18 cellular contexts compared by ENCODE assay signal in the genomic region with DNA sequence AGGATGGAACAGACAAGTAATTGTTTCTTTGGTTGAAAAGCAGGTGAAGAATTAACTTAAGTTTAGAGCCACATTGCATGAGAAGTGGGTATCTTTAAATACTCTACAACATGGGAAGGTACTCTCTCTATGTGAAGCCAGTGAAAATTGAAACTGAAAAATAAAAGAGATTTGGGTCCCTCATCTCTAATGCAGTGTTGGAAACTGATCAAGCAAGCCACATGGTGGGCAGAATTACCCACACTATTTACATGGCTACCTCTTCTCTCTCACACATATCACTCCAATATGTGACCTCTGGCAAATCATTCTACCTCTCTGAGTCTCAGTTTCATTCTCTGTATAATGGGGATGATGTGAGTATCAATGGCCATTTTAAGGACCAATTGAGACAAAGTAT.
DNase-seq lines count a peak whose midpoint lies in the region; ATAC-seq and TF ChIP-seq lines count a peak whose summit lies in the region.
"Had no signal": no experiment of that assay in that cellular context is flagged by ENCODE, and none has a peak within 500 bp of the region (broad histone marks: within the 10 kb centered on the region; RNA-seq: fewer than 3 reads in every experiment).

No MANE protein-coding gene starts in this region.

- peaks cover 2% of the 10 kb centered on the region for H3K4me1 ChIP-seq in ovary (ENCODE audit: insufficient read depth)

- TF ChIP-seq POLR2A in ovary (IDR thresholded peaks at IDR 0.05), result no peak

- no peak for TF ChIP-seq EP300 in ovary (IDR thresholded peaks at IDR 0.05)

- intact Hi-C loops in ovary (cut with DNase I), result no loop called here

- H3K4me3 ChIP-seq in ovary, result no peak overlapping the region
- H3K4me3 ChIP-seq: heart right ventricle, SJCRH30 had no signal

- ATAC-seq in GM18519 (IDR thresholded peaks at IDR 0.05; ENCODE audit: low FRiP score, unreplicated experiment) (peak; percentile 78), GM19467 (IDR thresholded peaks at IDR 0.05; ENCODE audit: unreplicated experiment) (peak; percentile 68), HG02884 (IDR thresholded peaks at IDR 0.05; ENCODE audit: unreplicated experiment) (peak; percentile 61), HG03571 (IDR thresholded peaks at IDR 0.05; ENCODE audit: unreplicated experiment) (peak; percentile 59), GM21528 (IDR thresholded peaks at IDR 0.05; ENCODE audit: low FRiP score, unreplicated experiment) (no peak)
- ATAC-seq: activated naive CD8-positive, alpha-beta T cell treated with anti-CD3 and anti-CD28 coated beads, Interleukin-2, amount 50 U/mL, for 24 hours; natural killer cell treated with Interleukin-12 subunit alpha and Interleukin-12 subunit beta and Interleukin-15 and Interleukin-18, amount 100 ng/mL, for 72 hours; stimulated activated naive B cell treated with anti-CD40 and anti-IgM and Interleukin-4, amounts not matched to agents 10 μg/mL and 1 μg/mL and 100 μg/mL, for 72 hours had no signal

- no peak overlapping the region for H3K27ac ChIP-seq in ovary
- H3K27ac ChIP-seq: heart right ventricle, SJCRH30 had no signal

- no peak for TF ChIP-seq CTCF in ovary (IDR thresholded peaks at IDR 0.05)

- DNase-seq in NCI-H1436 (lab: John Stamatoyannopoulos, UW) (no peak), NCI-H345 (lab: John Stamatoyannopoulos, UW) (no peak), ovary (no peak)
- DNase-seq: ACHN; activated CD8-positive, alpha-beta memory T cell treated with anti-CD3 and anti-CD28 coated beads for 24 hours; activated naive CD8-positive, alpha-beta T cell treated with anti-CD3 and anti-CD28 coated beads, Interleukin-2, amount 50 U/mL, for 24 hours; heart right ventricle; NCI-H187 treated with DMSO at 0.1 percent for 48 hours; NCI-H510A treated with DMSO at 0.1 percent for 48 hours; OCI-M1; stimulated activated naive B cell treated with anti-CD40 and anti-IgM and Interleukin-4, amounts not matched to agents 10 μg/mL and 1 μg/mL and 100 μg/mL, for 72 hours had no signal

- no peaks in the 10 kb centered on the region for H3K9me3 ChIP-seq in ovary
- H3K9me3 ChIP-seq: heart right ventricle, SJCRH30 had no signal

- H3K27me3 ChIP-seq in ovary, result no peaks in the 10 kb centered on the region
- H3K27me3 ChIP-seq: heart right ventricle, SJCRH30 had no signal

- no peaks in the 10 kb centered on the region for H3K36me3 ChIP-seq in ovary
- H3K36me3 ChIP-seq: heart right ventricle, SJCRH30 had no signal
